ENCODE assay signal across 24 cellular contexts in genomic region chr10:44105643-44106042, GRCh38.
"Had no signal": no experiment of that assay in that cellular context is flagged by ENCODE, and none has a peak within 500 bp of the region (broad histone marks: within the 10 kb centered on the region; RNA-seq: fewer than 3 reads in every experiment).

No MANE protein-coding gene starts in this region.

- DNase-seq: colonic mucosa; effector CD8-positive, alpha-beta T cell; endodermal cell; foreskin keratinocyte; heart left ventricle; hippocampal formation; left lung; mesenchymal stem cell; mucosa of descending colon; naive thymus-derived CD4-positive, alpha-beta T cell; nucleus accumbens; right lobe of liver; small intestine; stimulated activated CD4-positive, alpha-beta T cell treated with anti-CD3 and anti-CD28 coated beads, Interleukin-15, amount 100 ng/mL, for 24 hours; stimulated activated CD4-positive, alpha-beta T cell treated with anti-CD3 and anti-CD28 coated beads, Interleukin-2, amount 100 ng/mL, for 48 hours; stimulated activated naive B cell treated with anti-CD40 and anti-IgM and Interleukin-4, amounts not matched to agents 10 μg/mL and 1 μg/mL and 100 μg/mL, for 72 hours; transverse colon; upper lobe of right lung; uterus had no signal

- H3K9me3 ChIP-seq: colonic mucosa, left lung, mucosa of descending colon, prostate gland, right lobe of liver, thoracic aorta, transverse colon, upper lobe of right lung, uterus had no signal

- H3K27ac ChIP-seq: colonic mucosa, epithelial cell of prostate, esophagus muscularis mucosa, foreskin keratinocyte, gastroesophageal sphincter, heart left ventricle, left lung, prostate gland, right lobe of liver, thoracic aorta, transverse colon, upper lobe of right lung, uterus had no signal

- H3K27me3 ChIP-seq: colonic mucosa, esophagus muscularis mucosa, foreskin keratinocyte, gastroesophageal sphincter, heart left ventricle, left lung, right lobe of liver, transverse colon, upper lobe of right lung, uterus had no signal

- ATAC-seq: foreskin keratinocyte; gastroesophageal sphincter; heart left ventricle; left lung; mucosa of descending colon; naive thymus-derived CD4-positive, alpha-beta T cell; right lobe of liver; stimulated activated naive B cell treated with anti-CD40 and anti-IgM and Interleukin-4, amounts not matched to agents 10 μg/mL and 1 μg/mL and 100 μg/mL, for 72 hours; upper lobe of right lung had no signal

- H3K36me3 ChIP-seq: colonic mucosa, esophagus muscularis mucosa, gastroesophageal sphincter, heart left ventricle, left lung, prostate gland, right lobe of liver, thoracic aorta, transverse colon, upper lobe of right lung, uterus had no signal

- H3K4me1 ChIP-seq: colonic mucosa, foreskin keratinocyte, heart left ventricle, left lung, prostate gland, right lobe of liver, transverse colon, upper lobe of right lung, uterus had no signal

- H3K4me3 ChIP-seq: colonic mucosa, esophagus muscularis mucosa, gastroesophageal sphincter, heart left ventricle, left lung, mucosa of descending colon, prostate gland, right lobe of liver, thoracic aorta, transverse colon, upper lobe of right lung, uterus had no signal
